ENCODE assay signal across 8 cellular contexts in genomic region chr1:179002552-179003345, GRCh38. TPM values are rescaled to one million over a fixed set of nuclear protein-coding genes. Genes with fewer than 3 reads are reported as not detected.
DNase-seq lines count a peak whose midpoint lies in the region; ATAC-seq and TF ChIP-seq lines count a peak whose summit lies in the region.

No MANE protein-coding gene starts in this region.

- H3K4me3 ChIP-seq in dorsolateral prefrontal cortex = peak overlapping the region in 26 of 59 donors; percentile 2 to 47 (median 27)

- peak; percentile 89 for ATAC-seq in HG03045 (IDR thresholded peaks at IDR 0.05; ENCODE audit: unreplicated experiment)

- TF ChIP-seq CTCF in dorsolateral prefrontal cortex (IDR thresholded peaks at IDR 0.05 in 54 of 56, conservative IDR thresholded peaks at IDR 0.05 in 2 of 56; ENCODE audit: low read depth in 1 of 56, partially characterized antibody in 56 of 56) = peak; percentile 86 to 99 (median 95)

- no peaks in the 10 kb centered on the region for H3K27me3 ChIP-seq in dorsolateral prefrontal cortex

- intact Hi-C loops in dorsolateral prefrontal cortex (cut with DNase I) = loop anchor here (2.0 to 5.0 kb wide), 4 partner anchors 225 to 470 kb away; no protein-coding TSS in a partner anchor

- DNase-seq in SIG-M5 treated with dmso at 0.1 percent for 504 hours (lab: John Stamatoyannopoulos, UW; ENCODE audit: unreplicated experiment) (peak; percentile 42), SIG-M5 (lab: John Stamatoyannopoulos, UW) (no peak), NCI-H510A (lab: John Stamatoyannopoulos, UW) (peak; percentile 21), dorsolateral prefrontal cortex (peak in 9 of 10 donors; percentile 64 to 77 (median 72)), medulla oblongata (ENCODE audit: extremely low spot score) (peak; percentile 84)
- DNase-seq in activated CD4-positive, alpha-beta T cell treated with anti-CD3 and anti-CD28 coated beads for 48 hours = peak; percentile 77
- peak; percentile 49 for DNase-seq in stimulated activated CD8-positive, alpha-beta memory T cell treated with anti-CD3 and anti-CD28 coated beads, Interleukin-12 subunit alpha, Interleukin-12 subunit beta, amount 100 ng/mL, for 1 hour (ENCODE audit: low read depth)

- peak overlapping the region in 1 of 59 donors; percentile 44 for H3K27ac ChIP-seq in dorsolateral prefrontal cortex

RNA-seq across cellular contexts. Expression of gene FAM20B, which starts 22.9 kb away (rescaled TPM):
- 10 to 100 TPM; 36.3 to 88.4 (median 59.5) TPM for total RNA-seq in dorsolateral prefrontal cortex
